14 cellular contexts compared by ENCODE assay signal in genomic region chr11:64131657-64132387, GRCh38. TPM values are rescaled to one million over a fixed set of nuclear protein-coding genes. Genes with fewer than 3 reads are reported as not detected.
DNase-seq lines count a peak whose midpoint lies in the region; ATAC-seq and TF ChIP-seq lines count a peak whose summit lies in the region.
"Had no signal": no experiment of that assay in that cellular context is flagged by ENCODE, and none has a peak within 500 bp of the region (broad histone marks: within the 10 kb centered on the region; RNA-seq: fewer than 3 reads in every experiment).

No MANE protein-coding gene starts in this region.

- no peak for TF ChIP-seq CTCF in progenitor cell of endocrine pancreas (IDR thresholded peaks at IDR 0.05; ENCODE audit: unreplicated experiment)

- no peak overlapping the region for H3K4ac ChIP-seq in trophoblast cell (ENCODE audit: low read depth, low read length)

- H3K18ac ChIP-seq in trophoblast cell (ENCODE audit: low read length): no peak overlapping the region

- no peak overlapping the region for H3K4me2 ChIP-seq in trophoblast cell (ENCODE audit: low read length)

- no peak overlapping the region for H3K4me3 ChIP-seq in trophoblast cell (ENCODE audit: low read depth, low read length)
- H3K4me3 ChIP-seq: heart left ventricle, thyroid gland had no signal

- peaks cover 55% of the 10 kb centered on the region for H3K27me3 Mint-ChIP-seq in progenitor cell of endocrine pancreas
- H3K27me3 Mint-ChIP-seq in activated naive CD8-positive, alpha-beta T cell treated with anti-CD3 and anti-CD28 coated beads, Interleukin-2, amount 50 U/mL, for 24 hours: no peaks in the 10 kb centered on the region

- H3K36me3 Mint-ChIP-seq in progenitor cell of endocrine pancreas (ENCODE audit: insufficient read depth): no peaks in the 10 kb centered on the region
- H3K36me3 Mint-ChIP-seq in activated naive CD8-positive, alpha-beta T cell treated with anti-CD3 and anti-CD28 coated beads, Interleukin-2, amount 50 U/mL, for 24 hours (ENCODE audit: low read depth): no peaks in the 10 kb centered on the region

- H3K9ac ChIP-seq in trophoblast cell (ENCODE audit: low read length): no peak overlapping the region

- no peak overlapping the region for H3K27ac Mint-ChIP-seq in progenitor cell of endocrine pancreas
- no peak overlapping the region for H3K27ac Mint-ChIP-seq in activated naive CD8-positive, alpha-beta T cell treated with anti-CD3 and anti-CD28 coated beads, Interleukin-2, amount 50 U/mL, for 24 hours

- H4K12ac ChIP-seq in trophoblast cell (ENCODE audit: low read depth, low read length): no peak overlapping the region

- no peaks in the 10 kb centered on the region for H3K36me3 ChIP-seq in trophoblast cell (ENCODE audit: control insufficient read depth in 1 of 2, insufficient read depth in 2 of 2, low read length in 2 of 2)
- H3K36me3 ChIP-seq: heart left ventricle, thyroid gland had no signal

- H3K4me3 Mint-ChIP-seq in progenitor cell of endocrine pancreas (ENCODE audit: low read depth): peak overlapping the region; percentile 19
- no peak overlapping the region for H3K4me3 Mint-ChIP-seq in activated naive CD8-positive, alpha-beta T cell treated with anti-CD3 and anti-CD28 coated beads, Interleukin-2, amount 50 U/mL, for 24 hours

- no peak overlapping the region for H3K14ac ChIP-seq in trophoblast cell (ENCODE audit: low read length)

- H3K23ac ChIP-seq in trophoblast cell (ENCODE audit: low read length): no peak overlapping the region

- H3K27ac ChIP-seq in trophoblast cell (ENCODE audit: low read depth, low read length): no peak overlapping the region
- H3K27ac ChIP-seq: epithelial cell of prostate, heart left ventricle had no signal

- no peaks in the 10 kb centered on the region for H3K9me3 Mint-ChIP-seq in progenitor cell of endocrine pancreas (ENCODE audit: low read depth)
- no peaks in the 10 kb centered on the region for H3K9me3 Mint-ChIP-seq in activated naive CD8-positive, alpha-beta T cell treated with anti-CD3 and anti-CD28 coated beads, Interleukin-2, amount 50 U/mL, for 24 hours

- H2BK12ac ChIP-seq in trophoblast cell (ENCODE audit: low read length): no peak overlapping the region

- WGBS in trophoblast cell (ENCODE audit: extremely low coverage, insufficient coverage, insufficient read length): no CpG with 5 or more reads among the region's 12 CpGs

- no peak overlapping the region for H4K91ac ChIP-seq in trophoblast cell (ENCODE audit: low read depth, low read length)

- H3K9me3 ChIP-seq in trophoblast cell (ENCODE audit: insufficient read depth, low read depth, low read length): peaks cover 1% of the 10 kb centered on the region
- H3K9me3 ChIP-seq: heart left ventricle, thyroid gland had no signal

- DNase-seq in NCI-H2196 (lab: John Stamatoyannopoulos, UW; ENCODE audit: unreplicated experiment) (peak; percentile 17), NCI-H2196 treated with DMSO at 0.1 percent for 48 hours (lab: John Stamatoyannopoulos, UW; ENCODE audit: unreplicated experiment) (no peak), NCI-H2029 (lab: John Stamatoyannopoulos, UW) (peak; percentile 53), UCSD-AML1 (lab: John Stamatoyannopoulos, UW; ENCODE audit: unreplicated experiment) (peak; percentile 18), progenitor cell of endocrine pancreas (ENCODE audit: low spot score, unreplicated experiment) (no peak), trophoblast cell (no peak)
- no peak for DNase-seq in activated naive CD8-positive, alpha-beta T cell treated with anti-CD3 and anti-CD28 coated beads, Interleukin-2, amount 50 U/mL, for 24 hours
- DNase-seq: activated T-cell treated with anti-CD3 and anti-CD28 coated beads, Interleukin-2, amount 50 U/mL, for 1 hour; Calu3; heart left ventricle had no signal

- ATAC-seq in activated naive CD8-positive, alpha-beta T cell treated with anti-CD3 and anti-CD28 coated beads, Interleukin-2, amount 50 U/mL, for 24 hours: no peak
- ATAC-seq in GM19397 (IDR thresholded peaks at IDR 0.05; ENCODE audit: unreplicated experiment): no peak
- ATAC-seq: activated CD4-positive, CD25-positive, alpha-beta regulatory T cell treated with anti-CD3 and anti-CD28 coated beads, Interleukin-2, amount 50 U/mL, for 24 hours had no signal

- H3K79me2 ChIP-seq in trophoblast cell (ENCODE audit: control insufficient read depth, insufficient read depth, low read length, poor library complexity): no peaks in the 10 kb centered on the region

- H2AFZ ChIP-seq in trophoblast cell (ENCODE audit: insufficient read depth, low read length, poor library complexity): no peak overlapping the region

- H3K79me1 ChIP-seq in trophoblast cell (ENCODE audit: low read length): no peaks in the 10 kb centered on the region

- H4K8ac ChIP-seq in trophoblast cell (ENCODE audit: low read depth, low read length): no peak overlapping the region

- no peak overlapping the region for H2BK5ac ChIP-seq in trophoblast cell (ENCODE audit: low read depth, low read length, poor library complexity)

- H3K4me1 ChIP-seq in trophoblast cell (ENCODE audit: control insufficient read depth in 1 of 2, insufficient read depth in 2 of 2, low read length in 2 of 2): no peaks in the 10 kb centered on the region

- no peak overlapping the region for H2BK120ac ChIP-seq in trophoblast cell (ENCODE audit: insufficient read depth, low read length, poor library complexity)

- H3K4me1 Mint-ChIP-seq in progenitor cell of endocrine pancreas (ENCODE audit: low read depth): peaks cover 19% of the 10 kb centered on the region
- no peaks in the 10 kb centered on the region for H3K4me1 Mint-ChIP-seq in activated naive CD8-positive, alpha-beta T cell treated with anti-CD3 and anti-CD28 coated beads, Interleukin-2, amount 50 U/mL, for 24 hours

- no peak overlapping the region for H2AK5ac ChIP-seq in trophoblast cell (ENCODE audit: low read length)

- H3K27me3 ChIP-seq in trophoblast cell (ENCODE audit: insufficient read depth, low read length): no peaks in the 10 kb centered on the region
- H3K27me3 ChIP-seq: heart left ventricle, thyroid gland had no signal

RNA-seq across cellular contexts. Expression of gene MACROD1, which starts 34.1 kb away (rescaled TPM):
- 28.0 and 30.6 TPM in 2 replicates for total RNA-seq in progenitor cell of endocrine pancreas
- 4.4 and 4.8 TPM in 2 replicates for polyA plus RNA-seq in trophoblast cell (2013)

RNA-seq across cellular contexts. Expression of gene STIP1, which starts 54.1 kb away (rescaled TPM):
- total RNA-seq in progenitor cell of endocrine pancreas: 189 and 209 TPM in 2 replicates
- polyA plus RNA-seq in trophoblast cell (2013): 192 TPM in 2 replicates

Comparison
In these comparisons a context has a peak if more than half of its experiments do, and no peak if none do; other contexts are left out.
1. DNase-seq: peak in NCI-H2196 (single experiment), NCI-H2029 (single experiment) and UCSD-AML1 (single experiment); none in NCI-H2196 treated with DMSO at 0.1 percent for 48 hours (single experiment), progenitor cell of endocrine pancreas (single experiment), activated naive CD8-positive, alpha-beta T cell treated with anti-CD3 and anti-CD28 coated beads, Interleukin-2, amount 50 U/mL, for 24 hours (single experiment) and trophoblast cell (0 of 2).